ENCODE assay signal across 8 cellular contexts in genomic region chr4:53378171-53378482, GRCh38. TPM values are rescaled to one million over a fixed set of nuclear protein-coding genes. Genes with fewer than 3 reads are reported as not detected.
A peak's percentile ranks its signal among the peaks of the same experiment; 100 is the strongest.
DNase-seq lines count a peak whose midpoint lies in the region; ATAC-seq, FAIRE-seq and TF ChIP-seq lines count a peak whose summit lies in the region.

No MANE protein-coding gene starts in this region.

- peak overlapping the region; percentile 89; the same call in 1 of the 2 replicates for H2AFZ ChIP-seq in K562 (ENCODE audit: low read depth, low read length)

- intact Hi-C loops in K562 (cut with micrococcal nuclease): loop anchor here (10.0 kb wide), 1 partner anchor 183 kb away; no protein-coding TSS in a partner anchor

- peak overlapping the region; percentile 78 for H3K4me2 ChIP-seq in K562 (ENCODE audit: insufficient read depth, low read length)

- no peak for DNase-seq in GM12865 (ENCODE audit: low read depth)
- no peak for DNase-seq in K562 (ENCODE audit: extremely low read depth in 1 of 4, low spot score in 3 of 4)
- no peak for DNase-seq in NCI-H524 (lab: John Stamatoyannopoulos, UW)
- DNase-seq in stimulated activated CD4-positive, alpha-beta T cell treated with anti-CD3 and anti-CD28 coated beads, Interleukin-2, amount 100 ng/mL, for 48 hours: no peak
- no peak for DNase-seq in G401 (ENCODE audit: low spot score)
- DNase-seq in AG20443 (ENCODE audit: low spot score): no peak

- H3K9ac ChIP-seq in K562 (ENCODE audit: insufficient read depth in 1 of 2, low read depth in 2 of 2, low read length in 2 of 2) (peak overlapping the region; percentile 83 to 99), mucosa of stomach (ENCODE audit: low read length) (peak overlapping the region; percentile 90)

- H3K27me3 ChIP-seq in K562 (ENCODE audit: control insufficient read depth in 2 of 2, insufficient read depth in 2 of 2, low read length in 2 of 2) (no peaks in the 10 kb centered on the region), mucosa of stomach (ENCODE audit: control insufficient read depth, insufficient read depth, low read length) (no peaks in the 10 kb centered on the region)

- H3K27ac ChIP-seq in K562 (ENCODE audit: extremely low read depth, low read depth, low read length): peak overlapping the region; percentile 80

- in situ Hi-C loops in K562 (cut with MboI): no loop called here
- in situ Hi-C loops in G401 (cut with HindIII; ENCODE audit: low sequenced_read_pairs): no loop called here

- H3K36me3 ChIP-seq in K562 (ENCODE audit: control insufficient read depth, insufficient read depth, low read length) (peaks cover 37% of the 10 kb centered on the region), mucosa of stomach (ENCODE audit: control insufficient read depth, insufficient read depth, low read length) (no peaks in the 10 kb centered on the region)

- BruUV-seq in K562 (replicated peaks; lab: Mats Ljungman, UMichigan): no TSS peak

- TF ChIP-seq EP300 in K562 (IDR thresholded peaks at IDR 0.05; ENCODE audit: low read length): no peak

- TF ChIP-seq CTCF in GM12865 (IDR thresholded peaks at IDR 0.05; ENCODE audit: insufficient read depth, low read depth, low read length, missing control alignments): no peak
- TF ChIP-seq CTCF in K562 (IDR thresholded peaks at IDR 0.05 in 2 of 3, conservative IDR thresholded peaks at IDR 0.05 in 1 of 3; ENCODE audit: insufficient read depth in 2 of 3, low read depth in 1 of 3, low read length in 3 of 3): no peak

- FAIRE-seq in K562 (lab: Jason Lieb, UNC): peak; percentile 29

- peaks cover 57% of the 10 kb centered on the region for H3K79me2 ChIP-seq in K562 (ENCODE audit: control insufficient read depth, insufficient read depth, low read length)

- 0% methylated on average over 10 of the region's 10 CpGs for WGBS in K562 (ENCODE audit: insufficient coverage, low coverage, missing lambda C conversion rate)

- TF ChIP-seq POLR2A in K562 (conservative IDR thresholded peaks at IDR 0.05): no peak

- no peaks in the 10 kb centered on the region; the same call in 1 of the 2 replicates for H4K20me1 ChIP-seq in K562 (replicated peaks; ENCODE audit: control insufficient read depth, insufficient read depth, low read length)

- peaks cover 8 to 19% of the 10 kb centered on the region in 2 experiments; a peak in 3 of 5 replicates for H3K4me1 ChIP-seq in K562 (replicated peaks in 1 of 2; ENCODE audit: control insufficient read depth in 2 of 2, insufficient read depth in 2 of 2, low read length in 2 of 2)
- H3K4me1 ChIP-seq in mucosa of stomach (ENCODE audit: control insufficient read depth, insufficient read depth, low read length): peaks cover 13% of the 10 kb centered on the region

- H3K9me1 ChIP-seq in K562 (ENCODE audit: control insufficient read depth, insufficient read depth, low read length): no peaks in the 10 kb centered on the region

- H3K9me3 ChIP-seq in K562 (replicated peaks; ENCODE audit: control insufficient read depth, insufficient read depth, low read depth, low read length): no peaks in the 10 kb centered on the region
- H3K9me3 ChIP-seq in mucosa of stomach (ENCODE audit: control insufficient read depth, low read length): no peaks in the 10 kb centered on the region

- ATAC-seq in HG03135 (IDR thresholded peaks at IDR 0.05; ENCODE audit: unreplicated experiment): peak; percentile 54
- no peak for ATAC-seq in K562

- no peak for TF ChIP-seq RAD21 in K562 (CRISPR knock-in tag; conservative IDR thresholded peaks at IDR 0.05 in 1 of 2, IDR thresholded peaks at IDR 0.05 in 1 of 2)

- H3K4me3 ChIP-seq in GM12865 (ENCODE audit: low read depth, low read length): peak overlapping the region; percentile 94
- peak overlapping the region; percentile 63 for H3K4me3 ChIP-seq in K562
- peak overlapping the region; percentile 62 for H3K4me3 ChIP-seq in mucosa of stomach (ENCODE audit: low read length)

- POLR2A ChIA-PET in K562 (lab: Yijun Ruan, JAX): interaction anchor here (1.3 kb wide), 1 partner anchor 10 kb away, joined by 3 read pairs; no protein-coding TSS in a partner anchor

- CTCF ChIA-PET in K562 (lab: Yijun Ruan, JAX; ENCODE audit: low intra/inter-chr PET ratio): no interaction called here

TF ChIP-seq in K562, 482 proteins besides CTCF, POLR2A, EP300 and RAD21 (continues in another document):
- TF ChIP-seq TEAD1 (CRISPR knock-in tag; IDR thresholded peaks at IDR 0.05) (peak in 1 of 2 experiments; percentile 35; a peak in 1 of 4 replicates), ARID2 (IDR thresholded peaks at IDR 0.05) (0 out of 2 replicates have a peak, but pooled peaks have one; percentile 20), CHD1 (IDR thresholded peaks at IDR 0.05; ENCODE audit: low read length) (peak; percentile 82), MNT (conservative IDR thresholded peaks at IDR 0.05) (peak in 1 of 2 experiments; percentile 7; a peak in 1 of 4 replicates), ZNF507 (tag; conservative IDR thresholded peaks at IDR 0.05) (no peak)

RNA-seq across cellular contexts. Expression of gene FIP1L1, which starts 0.7 kb away (rescaled TPM):
- total RNA-seq in K562 (2011; cell fraction: chromatin; rRNA removed; ENCODE audit: low replicate concordance): 47.3 and 112 TPM in 2 replicates
- total RNA-seq in K562 (2011; cell fraction: nucleolus; rRNA removed): 26.2 and 27.8 TPM in 2 replicates
- total RNA-seq in K562 (2011; cell fraction: nucleoplasm; rRNA removed): 57.4 and 93.0 TPM in 2 replicates
- total RNA-seq in K562 (2014; rRNA removed): 72.0 and 78.8 TPM in 2 replicates
- 132 and 156 TPM in 2 replicates for total RNA-seq in K562 (2014; rRNA removed; fragmentation: Illumina TruSeq; extraction: Trizol)
- total RNA-seq in K562 (2015; rRNA removed; fragmentation: Illumina TruSeq; extraction: Trizol): 130 and 133 TPM in 2 replicates
- total RNA-seq in K562 (2021): 72.3 and 74.8 TPM in 2 replicates
- 26.9 and 34.6 TPM in 2 replicates for polyA plus RNA-seq in K562 (2011; rRNA removed)
- 22.9 and 30.1 TPM in 2 replicates for polyA plus RNA-seq in K562 (2011; cell fraction: cytosol; rRNA removed)
- polyA plus RNA-seq in K562 (2011; cell fraction: nucleus; rRNA removed): 44.2 and 44.3 TPM in 2 replicates
- polyA plus RNA-seq in K562 (2012): 56.6 and 70.9 TPM in 2 replicates
- polyA plus RNA-seq in K562 (2014; fragmentation: Illumina TruSeq; extraction: Trizol): 122 and 137 TPM in 2 replicates
- polyA plus RNA-seq in K562 (2014; fragmentation: Nextera tagmentation; extraction: Ambion mirVana): 10 to 100 TPM; 35.3 TPM
- polyA plus RNA-seq in K562 (2014; rRNA removed): 59.3 and 67.0 TPM in 2 replicates
- polyA minus RNA-seq in K562 (2011; rRNA and poly(A)+ RNA removed): 69.6 and 76.5 TPM in 2 replicates
- 24.6 and 24.7 TPM in 2 replicates for polyA minus RNA-seq in K562 (2011; cell fraction: cytosol; rRNA and poly(A)+ RNA removed)
- 61.9 and 94.4 TPM in 2 replicates for polyA minus RNA-seq in K562 (2011; cell fraction: nucleus; rRNA and poly(A)+ RNA removed)
- total RNA-seq in G401 (2014; rRNA removed; shearing (Covaris generic)): 43.3 and 63.8 TPM in 2 replicates

RNA-seq across cellular contexts. Expression of gene SCFD2, which starts 12.3 kb away (rescaled TPM):
- total RNA-seq in K562 (2011; cell fraction: chromatin; rRNA removed; ENCODE audit: low replicate concordance): 83.4 and 106 TPM in 2 replicates
- total RNA-seq in K562 (2011; cell fraction: nucleolus; rRNA removed): 65.0 and 69.3 TPM in 2 replicates
- total RNA-seq in K562 (2011; cell fraction: nucleoplasm; rRNA removed): 53.5 and 63.7 TPM in 2 replicates
- total RNA-seq in K562 (2014; rRNA removed) (30.3 and 32.6 TPM in 2 replicates), K562 (2014; rRNA removed; fragmentation: Illumina TruSeq; extraction: Trizol) (20.7 and 22.8 TPM in 2 replicates), K562 (2015; rRNA removed; fragmentation: Illumina TruSeq; extraction: Trizol) (26.2 and 29.2 TPM in 2 replicates), K562 (2021) (29.7 and 30.3 TPM in 2 replicates)
- polyA plus RNA-seq in K562 (2011; rRNA removed) (18.1 and 24.4 TPM in 2 replicates), K562 (2014; fragmentation: Illumina TruSeq; extraction: Trizol) (17.2 and 20.7 TPM in 2 replicates), K562 (2014; fragmentation: Nextera tagmentation; extraction: Ambion mirVana) (1 to 10 TPM; 5.7 to 7.4 TPM), K562 (2014; rRNA removed) (19.9 and 23.9 TPM in 2 replicates)
- polyA plus RNA-seq in K562 (2011; cell fraction: cytosol; rRNA removed): 18.7 and 32.1 TPM in 2 replicates
- polyA plus RNA-seq in K562 (2011; cell fraction: nucleus; rRNA removed): 23.8 and 25.6 TPM in 2 replicates
- polyA plus RNA-seq in K562 (2012): 12.4 and 21.9 TPM in 2 replicates
- 58.2 and 59.2 TPM in 2 replicates for polyA minus RNA-seq in K562 (2011; rRNA and poly(A)+ RNA removed)
- 14.2 and 21.4 TPM in 2 replicates for polyA minus RNA-seq in K562 (2011; cell fraction: cytosol; rRNA and poly(A)+ RNA removed)
- polyA minus RNA-seq in K562 (2011; cell fraction: nucleus; rRNA and poly(A)+ RNA removed): 79.8 and 98.5 TPM in 2 replicates
- 16.9 and 23.5 TPM in 2 replicates for total RNA-seq in G401 (2014; rRNA removed; shearing (Covaris generic))
